ENCODE assay signal across 2 cellular contexts in the genomic region with DNA sequence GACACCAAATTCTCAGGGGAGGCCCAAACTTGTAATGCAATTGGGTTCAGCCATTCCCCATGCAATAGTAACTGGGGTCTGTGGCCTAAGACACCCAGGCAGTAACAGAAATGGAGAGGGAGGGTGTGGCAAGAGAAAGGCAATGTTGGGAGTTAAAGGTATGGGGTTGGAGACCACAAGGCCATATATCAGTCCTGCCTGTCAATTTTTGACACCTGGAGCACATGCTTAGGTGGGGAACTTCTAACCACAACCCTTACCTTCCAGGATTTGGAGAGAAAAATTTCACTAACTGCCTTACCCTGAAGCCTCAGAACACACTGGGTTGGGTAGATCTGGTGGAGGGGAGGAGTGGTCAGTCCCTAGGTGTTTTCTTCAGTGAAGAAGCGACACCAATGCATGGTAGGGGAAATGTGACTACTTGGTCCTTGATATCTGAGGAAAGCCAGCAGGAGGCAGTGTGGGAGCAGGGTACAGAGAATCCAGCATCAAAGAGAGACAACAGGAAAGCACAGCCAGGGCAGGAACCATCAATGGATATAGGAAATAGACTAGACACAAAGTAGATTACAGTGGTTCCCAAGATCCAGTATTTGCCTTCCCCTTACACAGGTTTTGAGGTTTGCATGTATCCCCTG.
A peak's percentile ranks its signal among the peaks of the same experiment; 100 is the strongest.
TF ChIP-seq lines count a peak whose summit lies in the region.

No MANE protein-coding gene starts in this region.

TF ChIP-seq in A549, 52 proteins besides CTCF, POLR2A, EP300 and RAD21 (continued from another document):
- TF ChIP-seq SMC3 (IDR thresholded peaks at IDR 0.05), result peak; percentile 22; the same call in 1 of the 3 replicates
TF ChIP-seq in A549: peak in this region for 1.

TF ChIP-seq in HEK293, 187 proteins besides CTCF, POLR2A, EP300 and RAD21 (continued from another document):
- peak; percentile 34 for TF ChIP-seq ZNF654 (tag by site-specific recombination; IDR thresholded peaks at IDR 0.05; ENCODE audit: low read depth)
